Comparison of ENCODE assay signal across 1 cellular context in the genomic region with DNA sequence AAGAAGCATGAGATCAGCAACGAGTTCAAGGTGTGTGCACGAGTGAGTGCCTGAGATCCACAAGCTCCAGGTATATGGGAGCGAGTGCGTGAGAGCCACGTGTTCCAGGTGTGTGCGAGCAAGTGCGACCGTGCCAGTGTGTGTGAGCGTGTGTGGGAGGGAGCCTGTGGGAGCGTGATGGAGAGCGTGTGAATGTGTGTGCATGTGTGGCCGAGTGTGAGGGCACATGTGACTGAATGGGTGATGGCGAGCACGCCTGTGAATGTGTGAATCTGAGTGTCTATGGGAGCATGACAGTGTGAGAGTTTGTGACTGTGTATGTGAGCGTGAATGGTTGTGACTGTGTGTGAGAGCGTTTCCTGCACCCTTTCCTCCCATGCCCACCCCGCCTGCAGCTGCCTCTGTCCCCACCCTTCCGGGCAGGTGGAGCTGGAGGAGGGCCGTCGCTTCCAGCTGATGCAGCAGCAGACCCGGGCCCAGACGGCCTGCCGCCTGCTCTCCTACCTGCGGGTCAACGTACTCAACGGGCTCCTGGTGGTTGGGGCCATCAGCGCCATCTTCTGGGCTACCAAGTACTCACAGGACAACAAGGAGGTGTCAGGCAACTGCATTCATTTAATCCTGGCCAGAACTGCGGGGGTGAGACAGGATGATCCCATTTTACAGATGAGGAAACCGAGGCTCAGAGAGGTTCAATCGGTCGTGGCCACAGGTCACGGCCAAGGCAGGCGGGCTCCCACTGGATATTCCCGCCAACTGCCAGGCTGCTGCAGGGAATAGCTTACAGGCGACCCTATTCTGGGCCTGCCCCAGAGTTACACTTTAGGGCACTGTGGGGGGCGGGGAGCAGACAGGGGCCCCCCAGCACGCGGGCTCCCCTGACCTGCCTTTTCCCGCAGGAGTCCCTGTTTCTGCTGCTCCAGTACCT.
A peak's percentile ranks its signal among the peaks of the same experiment; 100 is the strongest.
TF ChIP-seq lines count a peak whose summit lies in the region.

No MANE protein-coding gene starts in this region.

TF ChIP-seq in GM12878, 131 proteins besides CTCF, POLR2A, EP300 and RAD21 (continues in another document):
- TF ChIP-seq SRF (IDR thresholded peaks at IDR 0.05; ENCODE audit: low read depth in 2 of 2, low read length in 2 of 2) (no peak), BACH1 (IDR thresholded peaks at IDR 0.05; ENCODE audit: borderline replicate concordance) (peak; percentile 68; the same call in 1 of the 2 replicates), ATF7 (IDR thresholded peaks at IDR 0.05; ENCODE audit: low read depth) (peak; percentile 40; the same call in 1 of the 2 replicates), DPF2 (IDR thresholded peaks at IDR 0.05) (peak; percentile 30; the same call in 1 of the 2 replicates), SUPT20H (IDR thresholded peaks at IDR 0.05; ENCODE audit: borderline replicate concordance, control insufficient read depth, low read depth, low read length) (no peak), ZZZ3 (IDR thresholded peaks at IDR 0.05; ENCODE audit: control insufficient read depth, insufficient read length, low read depth) (no peak), CHD2 (IDR thresholded peaks at IDR 0.05; ENCODE audit: borderline replicate concordance, low read depth, low read length) (peak; percentile 31; the same call in 1 of the 2 replicates), FOS (IDR thresholded peaks at IDR 0.05; ENCODE audit: borderline replicate concordance, extremely low read depth, insufficient read length) (no peak), SMC3 (IDR thresholded peaks at IDR 0.05; ENCODE audit: borderline replicate concordance, low read length) (peak; percentile 73), ETV6 (conservative IDR thresholded peaks at IDR 0.05 in 1 of 2, IDR thresholded peaks at IDR 0.05 in 1 of 2; ENCODE audit: borderline replicate concordance in 1 of 2, low read depth in 1 of 2) (no peak), KDM1A (IDR thresholded peaks at IDR 0.05; ENCODE audit: borderline replicate concordance) (no peak), NR2C2 (IDR thresholded peaks at IDR 0.05; ENCODE audit: borderline replicate concordance, control insufficient read depth, insufficient read length, low read depth) (no peak), SIN3A (IDR thresholded peaks at IDR 0.05; ENCODE audit: low read depth, low read length) (peak; percentile 63; the same call in 1 of the 2 replicates), ZSCAN29 (IDR thresholded peaks at IDR 0.05) (no peak), RCOR1 (conservative IDR thresholded peaks at IDR 0.05; ENCODE audit: low read depth, low read length) (no peak)
- TF ChIP-seq, protein P1, sequence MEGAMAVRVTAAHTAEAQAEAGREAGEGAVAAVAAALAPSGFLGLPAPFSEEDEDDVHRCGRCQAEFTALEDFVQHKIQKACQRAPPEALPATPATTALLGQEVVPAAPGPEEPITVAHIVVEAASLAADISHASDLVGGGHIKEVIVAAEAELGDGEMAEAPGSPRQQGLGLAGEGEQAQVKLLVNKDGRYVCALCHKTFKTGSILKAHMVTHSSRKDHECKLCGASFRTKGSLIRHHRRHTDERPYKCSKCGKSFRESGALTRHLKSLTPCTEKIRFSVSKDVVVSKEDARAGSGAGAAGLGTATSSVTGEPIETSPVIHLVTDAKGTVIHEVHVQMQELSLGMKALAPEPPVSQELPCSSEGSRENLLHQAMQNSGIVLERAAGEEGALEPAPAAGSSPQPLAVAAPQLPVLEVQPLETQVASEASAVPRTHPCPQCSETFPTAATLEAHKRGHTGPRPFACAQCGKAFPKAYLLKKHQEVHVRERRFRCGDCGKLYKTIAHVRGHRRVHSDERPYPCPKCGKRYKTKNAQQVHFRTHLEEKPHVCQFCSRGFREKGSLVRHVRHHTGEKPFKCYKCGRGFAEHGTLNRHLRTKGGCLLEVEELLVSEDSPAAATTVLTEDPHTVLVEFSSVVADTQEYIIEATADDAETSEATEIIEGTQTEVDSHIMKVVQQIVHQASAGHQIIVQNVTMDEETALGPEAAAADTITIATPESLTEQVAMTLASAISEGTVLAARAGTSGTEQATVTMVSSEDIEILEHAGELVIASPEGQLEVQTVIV (IDR thresholded peaks at IDR 0.05; ENCODE audit: borderline replicate concordance, partially characterized antibody) = peak; percentile 15
- TF ChIP-seq, protein P2, sequence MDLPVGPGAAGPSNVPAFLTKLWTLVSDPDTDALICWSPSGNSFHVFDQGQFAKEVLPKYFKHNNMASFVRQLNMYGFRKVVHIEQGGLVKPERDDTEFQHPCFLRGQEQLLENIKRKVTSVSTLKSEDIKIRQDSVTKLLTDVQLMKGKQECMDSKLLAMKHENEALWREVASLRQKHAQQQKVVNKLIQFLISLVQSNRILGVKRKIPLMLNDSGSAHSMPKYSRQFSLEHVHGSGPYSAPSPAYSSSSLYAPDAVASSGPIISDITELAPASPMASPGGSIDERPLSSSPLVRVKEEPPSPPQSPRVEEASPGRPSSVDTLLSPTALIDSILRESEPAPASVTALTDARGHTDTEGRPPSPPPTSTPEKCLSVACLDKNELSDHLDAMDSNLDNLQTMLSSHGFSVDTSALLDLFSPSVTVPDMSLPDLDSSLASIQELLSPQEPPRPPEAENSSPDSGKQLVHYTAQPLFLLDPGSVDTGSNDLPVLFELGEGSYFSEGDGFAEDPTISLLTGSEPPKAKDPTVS (IDR thresholded peaks at IDR 0.05; ENCODE audit: low read depth, low read length) = no peak
- TF ChIP-seq, protein P3, sequence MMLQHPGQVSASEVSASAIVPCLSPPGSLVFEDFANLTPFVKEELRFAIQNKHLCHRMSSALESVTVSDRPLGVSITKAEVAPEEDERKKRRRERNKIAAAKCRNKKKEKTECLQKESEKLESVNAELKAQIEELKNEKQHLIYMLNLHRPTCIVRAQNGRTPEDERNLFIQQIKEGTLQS (IDR thresholded peaks at IDR 0.05; ENCODE audit: borderline replicate concordance, extremely low read depth, low read depth, low read length) = no peak
- TF ChIP-seq, protein P4, sequence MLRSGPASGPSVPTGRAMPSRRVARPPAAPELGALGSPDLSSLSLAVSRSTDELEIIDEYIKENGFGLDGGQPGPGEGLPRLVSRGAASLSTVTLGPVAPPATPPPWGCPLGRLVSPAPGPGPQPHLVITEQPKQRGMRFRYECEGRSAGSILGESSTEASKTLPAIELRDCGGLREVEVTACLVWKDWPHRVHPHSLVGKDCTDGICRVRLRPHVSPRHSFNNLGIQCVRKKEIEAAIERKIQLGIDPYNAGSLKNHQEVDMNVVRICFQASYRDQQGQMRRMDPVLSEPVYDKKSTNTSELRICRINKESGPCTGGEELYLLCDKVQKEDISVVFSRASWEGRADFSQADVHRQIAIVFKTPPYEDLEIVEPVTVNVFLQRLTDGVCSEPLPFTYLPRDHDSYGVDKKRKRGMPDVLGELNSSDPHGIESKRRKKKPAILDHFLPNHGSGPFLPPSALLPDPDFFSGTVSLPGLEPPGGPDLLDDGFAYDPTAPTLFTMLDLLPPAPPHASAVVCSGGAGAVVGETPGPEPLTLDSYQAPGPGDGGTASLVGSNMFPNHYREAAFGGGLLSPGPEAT (IDR thresholded peaks at IDR 0.05; ENCODE audit: low read depth) = no peak; the same call in none of the 2 replicates
- TF ChIP-seq, protein P5, sequence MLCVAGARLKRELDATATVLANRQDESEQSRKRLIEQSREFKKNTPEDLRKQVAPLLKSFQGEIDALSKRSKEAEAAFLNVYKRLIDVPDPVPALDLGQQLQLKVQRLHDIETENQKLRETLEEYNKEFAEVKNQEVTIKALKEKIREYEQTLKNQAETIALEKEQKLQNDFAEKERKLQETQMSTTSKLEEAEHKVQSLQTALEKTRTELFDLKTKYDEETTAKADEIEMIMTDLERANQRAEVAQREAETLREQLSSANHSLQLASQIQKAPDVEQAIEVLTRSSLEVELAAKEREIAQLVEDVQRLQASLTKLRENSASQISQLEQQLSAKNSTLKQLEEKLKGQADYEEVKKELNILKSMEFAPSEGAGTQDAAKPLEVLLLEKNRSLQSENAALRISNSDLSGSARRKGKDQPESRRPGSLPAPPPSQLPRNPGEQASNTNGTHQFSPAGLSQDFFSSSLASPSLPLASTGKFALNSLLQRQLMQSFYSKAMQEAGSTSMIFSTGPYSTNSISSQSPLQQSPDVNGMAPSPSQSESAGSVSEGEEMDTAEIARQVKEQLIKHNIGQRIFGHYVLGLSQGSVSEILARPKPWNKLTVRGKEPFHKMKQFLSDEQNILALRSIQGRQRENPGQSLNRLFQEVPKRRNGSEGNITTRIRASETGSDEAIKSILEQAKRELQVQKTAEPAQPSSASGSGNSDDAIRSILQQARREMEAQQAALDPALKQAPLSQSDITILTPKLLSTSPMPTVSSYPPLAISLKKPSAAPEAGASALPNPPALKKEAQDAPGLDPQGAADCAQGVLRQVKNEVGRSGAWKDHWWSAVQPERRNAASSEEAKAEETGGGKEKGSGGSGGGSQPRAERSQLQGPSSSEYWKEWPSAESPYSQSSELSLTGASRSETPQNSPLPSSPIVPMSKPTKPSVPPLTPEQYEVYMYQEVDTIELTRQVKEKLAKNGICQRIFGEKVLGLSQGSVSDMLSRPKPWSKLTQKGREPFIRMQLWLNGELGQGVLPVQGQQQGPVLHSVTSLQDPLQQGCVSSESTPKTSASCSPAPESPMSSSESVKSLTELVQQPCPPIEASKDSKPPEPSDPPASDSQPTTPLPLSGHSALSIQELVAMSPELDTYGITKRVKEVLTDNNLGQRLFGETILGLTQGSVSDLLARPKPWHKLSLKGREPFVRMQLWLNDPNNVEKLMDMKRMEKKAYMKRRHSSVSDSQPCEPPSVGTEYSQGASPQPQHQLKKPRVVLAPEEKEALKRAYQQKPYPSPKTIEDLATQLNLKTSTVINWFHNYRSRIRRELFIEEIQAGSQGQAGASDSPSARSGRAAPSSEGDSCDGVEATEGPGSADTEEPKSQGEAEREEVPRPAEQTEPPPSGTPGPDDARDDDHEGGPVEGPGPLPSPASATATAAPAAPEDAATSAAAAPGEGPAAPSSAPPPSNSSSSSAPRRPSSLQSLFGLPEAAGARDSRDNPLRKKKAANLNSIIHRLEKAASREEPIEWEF (IDR thresholded peaks at IDR 0.05; ENCODE audit: insufficient replicate concordance, low read depth, low read length) = peak; percentile 70
- TF ChIP-seq, protein P6, sequence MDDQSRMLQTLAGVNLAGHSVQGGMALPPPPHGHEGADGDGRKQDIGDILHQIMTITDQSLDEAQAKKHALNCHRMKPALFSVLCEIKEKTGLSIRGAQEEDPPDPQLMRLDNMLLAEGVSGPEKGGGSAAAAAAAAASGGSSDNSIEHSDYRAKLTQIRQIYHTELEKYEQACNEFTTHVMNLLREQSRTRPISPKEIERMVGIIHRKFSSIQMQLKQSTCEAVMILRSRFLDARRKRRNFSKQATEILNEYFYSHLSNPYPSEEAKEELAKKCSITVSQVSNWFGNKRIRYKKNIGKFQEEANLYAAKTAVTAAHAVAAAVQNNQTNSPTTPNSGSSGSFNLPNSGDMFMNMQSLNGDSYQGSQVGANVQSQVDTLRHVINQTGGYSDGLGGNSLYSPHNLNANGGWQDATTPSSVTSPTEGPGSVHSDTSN (IDR thresholded peaks at IDR 0.05; ENCODE audit: insufficient replicate concordance, low read depth, low read length) = no peak
- TF ChIP-seq, protein P7, sequence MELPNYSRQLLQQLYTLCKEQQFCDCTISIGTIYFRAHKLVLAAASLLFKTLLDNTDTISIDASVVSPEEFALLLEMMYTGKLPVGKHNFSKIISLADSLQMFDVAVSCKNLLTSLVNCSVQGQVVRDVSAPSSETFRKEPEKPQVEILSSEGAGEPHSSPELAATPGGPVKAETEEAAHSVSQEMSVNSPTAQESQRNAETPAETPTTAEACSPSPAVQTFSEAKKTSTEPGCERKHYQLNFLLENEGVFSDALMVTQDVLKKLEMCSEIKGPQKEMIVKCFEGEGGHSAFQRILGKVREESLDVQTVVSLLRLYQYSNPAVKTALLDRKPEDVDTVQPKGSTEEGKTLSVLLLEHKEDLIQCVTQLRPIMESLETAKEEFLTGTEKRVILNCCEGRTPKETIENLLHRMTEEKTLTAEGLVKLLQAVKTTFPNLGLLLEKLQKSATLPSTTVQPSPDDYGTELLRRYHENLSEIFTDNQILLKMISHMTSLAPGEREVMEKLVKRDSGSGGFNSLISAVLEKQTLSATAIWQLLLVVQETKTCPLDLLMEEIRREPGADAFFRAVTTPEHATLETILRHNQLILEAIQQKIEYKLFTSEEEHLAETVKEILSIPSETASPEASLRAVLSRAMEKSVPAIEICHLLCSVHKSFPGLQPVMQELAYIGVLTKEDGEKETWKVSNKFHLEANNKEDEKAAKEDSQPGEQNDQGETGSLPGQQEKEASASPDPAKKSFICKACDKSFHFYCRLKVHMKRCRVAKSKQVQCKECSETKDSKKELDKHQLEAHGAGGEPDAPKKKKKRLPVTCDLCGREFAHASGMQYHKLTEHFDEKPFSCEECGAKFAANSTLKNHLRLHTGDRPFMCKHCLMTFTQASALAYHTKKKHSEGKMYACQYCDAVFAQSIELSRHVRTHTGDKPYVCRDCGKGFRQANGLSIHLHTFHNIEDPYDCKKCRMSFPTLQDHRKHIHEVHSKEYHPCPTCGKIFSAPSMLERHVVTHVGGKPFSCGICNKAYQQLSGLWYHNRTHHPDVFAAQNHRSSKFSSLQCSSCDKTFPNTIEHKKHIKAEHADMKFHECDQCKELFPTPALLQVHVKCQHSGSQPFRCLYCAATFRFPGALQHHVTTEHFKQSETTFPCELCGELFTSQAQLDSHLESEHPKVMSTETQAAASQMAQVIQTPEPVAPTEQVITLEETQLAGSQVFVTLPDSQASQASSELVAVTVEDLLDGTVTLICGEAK (IDR thresholded peaks at IDR 0.05; ENCODE audit: borderline replicate concordance) = no peak
- TF ChIP-seq, protein P8, sequence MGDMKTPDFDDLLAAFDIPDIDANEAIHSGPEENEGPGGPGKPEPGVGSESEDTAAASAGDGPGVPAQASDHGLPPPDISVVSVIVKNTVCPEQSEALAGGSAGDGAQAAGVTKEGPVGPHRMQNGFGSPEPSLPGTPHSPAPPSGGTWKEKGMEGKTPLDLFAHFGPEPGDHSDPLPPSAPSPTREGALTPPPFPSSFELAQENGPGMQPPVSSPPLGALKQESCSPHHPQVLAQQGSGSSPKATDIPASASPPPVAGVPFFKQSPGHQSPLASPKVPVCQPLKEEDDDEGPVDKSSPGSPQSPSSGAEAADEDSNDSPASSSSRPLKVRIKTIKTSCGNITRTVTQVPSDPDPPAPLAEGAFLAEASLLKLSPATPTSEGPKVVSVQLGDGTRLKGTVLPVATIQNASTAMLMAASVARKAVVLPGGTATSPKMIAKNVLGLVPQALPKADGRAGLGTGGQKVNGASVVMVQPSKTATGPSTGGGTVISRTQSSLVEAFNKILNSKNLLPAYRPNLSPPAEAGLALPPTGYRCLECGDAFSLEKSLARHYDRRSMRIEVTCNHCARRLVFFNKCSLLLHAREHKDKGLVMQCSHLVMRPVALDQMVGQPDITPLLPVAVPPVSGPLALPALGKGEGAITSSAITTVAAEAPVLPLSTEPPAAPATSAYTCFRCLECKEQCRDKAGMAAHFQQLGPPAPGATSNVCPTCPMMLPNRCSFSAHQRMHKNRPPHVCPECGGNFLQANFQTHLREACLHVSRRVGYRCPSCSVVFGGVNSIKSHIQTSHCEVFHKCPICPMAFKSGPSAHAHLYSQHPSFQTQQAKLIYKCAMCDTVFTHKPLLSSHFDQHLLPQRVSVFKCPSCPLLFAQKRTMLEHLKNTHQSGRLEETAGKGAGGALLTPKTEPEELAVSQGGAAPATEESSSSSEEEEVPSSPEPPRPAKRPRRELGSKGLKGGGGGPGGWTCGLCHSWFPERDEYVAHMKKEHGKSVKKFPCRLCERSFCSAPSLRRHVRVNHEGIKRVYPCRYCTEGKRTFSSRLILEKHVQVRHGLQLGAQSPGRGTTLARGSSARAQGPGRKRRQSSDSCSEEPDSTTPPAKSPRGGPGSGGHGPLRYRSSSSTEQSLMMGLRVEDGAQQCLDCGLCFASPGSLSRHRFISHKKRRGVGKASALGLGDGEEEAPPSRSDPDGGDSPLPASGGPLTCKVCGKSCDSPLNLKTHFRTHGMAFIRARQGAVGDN (IDR thresholded peaks at IDR 0.05) = peak; percentile 84
